In genomic region chr4:8405516-8405875, GRCh38 we compare ENCODE assay signal across 21 cellular contexts.
"Had no signal": no experiment of that assay in that cellular context is flagged by ENCODE, and none has a peak within 500 bp of the region (broad histone marks: within the 10 kb centered on the region; RNA-seq: fewer than 3 reads in every experiment).

No MANE protein-coding gene starts in this region.

- H3K27me3 Mint-ChIP-seq: memory B cell, type B pancreatic cell had no signal

- DNase-seq: colonic mucosa; dermis blood vessel endothelial cell; endodermal cell; erythroblast; foreskin melanocyte; heart right ventricle; hypothalamus; kidney glomerular epithelial cell; lower lobe of right lung; nephron progenitor cell; small intestine; stimulated activated CD4-positive, alpha-beta T cell treated with anti-CD3 and anti-CD28 coated beads, Interleukin-12 subunit alpha, Interleukin-12 subunit beta, amount 100 ng/mL, for 4 hours; stimulated activated naive CD8-positive, alpha-beta T cell treated with anti-CD3 and anti-CD28 coated beads, Interleukin-15, Interleukin-2, amounts not matched to agents 100 U/mL and 50 U/mL, for 24 hours; thyroid gland; uterus had no signal

- H3K27ac Mint-ChIP-seq: endodermal cell, memory B cell, mesothelial cell of epicardium, nephron progenitor cell, type B pancreatic cell had no signal

- H3K4me1 Mint-ChIP-seq: endodermal cell, memory B cell had no signal

- H3K9ac ChIP-seq: parathyroid adenoma had no signal

- H3K27me3 ChIP-seq: colonic mucosa, heart right ventricle, suprapubic skin, thyroid gland, uterus had no signal

- ATAC-seq: left lobe of liver; lower lobe of right lung; stimulated activated naive CD8-positive, alpha-beta T cell treated with anti-CD3 and anti-CD28 coated beads, Interleukin-15, Interleukin-2, amounts not matched to agents 100 U/mL and 50 U/mL, for 24 hours had no signal

- H3K4me3 ChIP-seq: colonic mucosa, heart right ventricle, lower lobe of right lung, suprapubic skin, thyroid gland, uterus had no signal

- H3K36me3 ChIP-seq: colonic mucosa, uterus had no signal

- H3K9me3 ChIP-seq: colonic mucosa, lower lobe of right lung, suprapubic skin, thyroid gland, uterus had no signal

- H3K4me3 Mint-ChIP-seq: endodermal cell, memory B cell, mesothelial cell of epicardium, nephron progenitor cell, type B pancreatic cell had no signal

- H3K9me3 Mint-ChIP-seq: memory B cell, type B pancreatic cell had no signal

- H3K4me1 ChIP-seq: colonic mucosa, parathyroid adenoma had no signal

- H3K27ac ChIP-seq: colonic mucosa, lower lobe of right lung, parathyroid adenoma, suprapubic skin, thyroid gland, uterus had no signal
